In the genomic region with DNA sequence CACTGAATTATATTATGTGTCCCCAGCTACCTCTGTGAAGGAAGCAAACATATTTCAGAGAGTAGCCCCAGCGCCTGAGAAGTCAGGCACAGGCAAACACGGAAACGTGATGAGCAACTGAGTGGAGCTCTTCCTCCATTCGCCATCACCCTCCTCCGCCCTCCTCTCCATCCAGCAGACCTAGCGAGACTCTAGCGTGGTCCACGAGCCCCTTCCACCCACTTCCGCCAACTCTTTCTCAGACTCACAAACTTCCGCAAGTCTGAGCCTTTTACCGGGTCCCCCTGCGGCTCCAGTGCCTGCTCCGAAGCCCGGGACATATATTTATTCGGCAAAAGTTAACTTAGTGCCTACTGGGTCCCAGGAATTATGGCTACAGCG, we compare ENCODE assay signal across 8 cellular contexts.
DNase-seq lines count a peak whose midpoint lies in the region; TF ChIP-seq lines count a peak whose summit lies in the region.

No MANE protein-coding gene starts in this region.

- CTCF ChIA-PET in HEK293T (lab: Yijun Ruan, JAX), result no interaction called here

- DNase-seq in HEK293T (ENCODE audit: extremely low spot score) (peak; percentile 55), NCI-H146 treated with DMSO at 0.1 percent for 48 hours (lab: John Stamatoyannopoulos, UW; ENCODE audit: unreplicated experiment) (peak; percentile 58), cerebellar cortex (ENCODE audit: low spot score) (peak; percentile 27), left kidney (ENCODE audit: low read depth, low spot score) (peak; percentile 77), ecto neural progenitor cell (ENCODE audit: low spot score) (no peak)
- DNase-seq in stimulated activated CD4-positive, alpha-beta T cell treated with anti-CD3 and anti-CD28 coated beads, Interleukin-4, amount 100 ng/mL, for 1 hour, result peak; percentile 58

- H3K4me3 ChIP-seq in WI38 (ENCODE audit: low read depth, low read length), result peak overlapping the region; percentile 77

- H3K9me3 ChIP-seq in ES-I3 (ENCODE audit: control insufficient read depth, insufficient read depth, low read length), result no peaks in the 10 kb centered on the region

- H3K36me3 ChIP-seq in ES-I3 (ENCODE audit: insufficient read depth, low read length), result peaks cover 35% of the 10 kb centered on the region

- no peak for TF ChIP-seq CTCF in WI38 (IDR thresholded peaks at IDR 0.05; ENCODE audit: low read depth, low read length)

- H3K4me1 ChIP-seq in ES-I3 (ENCODE audit: insufficient read depth, low read length), result peaks cover 15% of the 10 kb centered on the region

- POLR2A ChIA-PET in HEK293T (lab: Yijun Ruan, JAX), result interaction anchor here (0.8 to 3.1 kb wide), 13 partner anchors 9 to 194 kb away, joined by 3 to 34 read pairs (median 8); a partner anchor contains a TSS

- H3K9ac ChIP-seq in ES-I3 (ENCODE audit: low read depth, low read length), result peak overlapping the region; percentile 82

TF ChIP-seq in HEK293T, 16 proteins besides CTCF, POLR2A, EP300 and RAD21:
- TF ChIP-seq SP1 (IDR thresholded peaks at IDR 0.05) (no peak), BHLHE40 (IDR thresholded peaks at IDR 0.05; ENCODE audit: borderline replicate concordance) (no peak), TARDBP (IDR thresholded peaks at IDR 0.05) (no peak), CTBP1 (IDR thresholded peaks at IDR 0.05; ENCODE audit: borderline replicate concordance) (no peak), SUZ12 (IDR thresholded peaks at IDR 0.05) (no peak), ZNF384 (IDR thresholded peaks at IDR 0.05) (no peak), L3MBTL2 (conservative IDR thresholded peaks at IDR 0.05) (no peak), HDGF (IDR thresholded peaks at IDR 0.05; ENCODE audit: borderline replicate concordance) (no peak), ARNT (IDR thresholded peaks at IDR 0.05) (no peak), FOXA1 (IDR thresholded peaks at IDR 0.05) (no peak), FOXK2 (IDR thresholded peaks at IDR 0.05) (no peak), NFRKB (IDR thresholded peaks at IDR 0.05) (no peak), LEF1 (IDR thresholded peaks at IDR 0.05; ENCODE audit: borderline replicate concordance) (no peak), ELF4 (IDR thresholded peaks at IDR 0.05) (no peak), FOXM1 (IDR thresholded peaks at IDR 0.05; ENCODE audit: borderline replicate concordance) (no peak)
- TF ChIP-seq, protein P1, sequence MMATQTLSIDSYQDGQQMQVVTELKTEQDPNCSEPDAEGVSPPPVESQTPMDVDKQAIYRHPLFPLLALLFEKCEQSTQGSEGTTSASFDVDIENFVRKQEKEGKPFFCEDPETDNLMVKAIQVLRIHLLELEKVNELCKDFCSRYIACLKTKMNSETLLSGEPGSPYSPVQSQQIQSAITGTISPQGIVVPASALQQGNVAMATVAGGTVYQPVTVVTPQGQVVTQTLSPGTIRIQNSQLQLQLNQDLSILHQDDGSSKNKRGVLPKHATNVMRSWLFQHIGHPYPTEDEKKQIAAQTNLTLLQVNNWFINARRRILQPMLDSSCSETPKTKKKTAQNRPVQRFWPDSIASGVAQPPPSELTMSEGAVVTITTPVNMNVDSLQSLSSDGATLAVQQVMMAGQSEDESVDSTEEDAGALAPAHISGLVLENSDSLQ (IDR thresholded peaks at IDR 0.05), result no peak
